In genomic region chr1:41819069-41819468, GRCh38 we compare ENCODE assay signal across 35 cellular contexts.
"Had no signal": no experiment of that assay in that cellular context is flagged by ENCODE, and none has a peak within 500 bp of the region (broad histone marks: within the 10 kb centered on the region; RNA-seq: fewer than 3 reads in every experiment).

No MANE protein-coding gene starts in this region.

- H3K9me3 Mint-ChIP-seq: activated B cell treated with CpG ODN at 0.5 μM for 24 hours; activated CD4-positive, alpha-beta T cell treated with anti-CD3 and anti-CD28 coated beads, Interleukin-2, amount 10 ng/mL, durations not matched to agents 24 days and 14 days; activated naive CD8-positive, alpha-beta T cell treated with anti-CD3 and anti-CD28 coated beads, Interleukin-2, amount 10 ng/mL, durations not matched to agents 7 days and 5 days; activated T-cell treated with anti-CD3 and anti-CD28 coated beads, Interleukin-2, amount 50 U/mL, for 4 hours; activated T-helper 1 cell treated with anti-CD3 and anti-CD28 coated beads, Interleukin-12 subunit alpha, Interleukin-12 subunit beta, Interleukin-2, Interleukin-4 antibody, amounts not matched to agents 30 ng/mL and 10 ng/mL and 1 ng/mL, durations not matched to agents 14 hours and 24 hours and 36 hours had no signal

- H3K4me2 ChIP-seq: PC-9 had no signal

- H3K27me3 Mint-ChIP-seq: activated B cell treated with CpG ODN at 0.5 μM for 24 hours had no signal

- H3K27me3 ChIP-seq: adrenal gland, body of pancreas, breast epithelium had no signal

- ATAC-seq: activated T-cell treated with anti-CD3 and anti-CD28 coated beads, Interleukin-2, amount 50 U/mL, for 4 hours; body of pancreas; Right ventricle myocardium inferior had no signal

- H3K4me3 Mint-ChIP-seq: activated B cell treated with CpG ODN at 0.5 μM for 24 hours; activated CD4-positive, alpha-beta T cell treated with anti-CD3 and anti-CD28 coated beads, Interleukin-2, amount 10 ng/mL, durations not matched to agents 24 days and 14 days; activated naive CD8-positive, alpha-beta T cell treated with anti-CD3 and anti-CD28 coated beads, Interleukin-2, amount 10 ng/mL, durations not matched to agents 7 days and 5 days; activated T-cell treated with anti-CD3 and anti-CD28 coated beads, Interleukin-2, amount 50 U/mL, for 4 hours; activated T-helper 1 cell treated with anti-CD3 and anti-CD28 coated beads, Interleukin-12 subunit alpha, Interleukin-12 subunit beta, Interleukin-2, Interleukin-4 antibody, amounts not matched to agents 30 ng/mL and 10 ng/mL and 1 ng/mL, durations not matched to agents 14 hours and 24 hours and 36 hours had no signal

- H3K27ac Mint-ChIP-seq: activated B cell treated with CpG ODN at 0.5 μM for 24 hours; activated CD4-positive, alpha-beta T cell treated with anti-CD3 and anti-CD28 coated beads, Interleukin-2, amount 10 ng/mL, durations not matched to agents 24 days and 14 days; activated naive CD8-positive, alpha-beta T cell treated with anti-CD3 and anti-CD28 coated beads, Interleukin-2, amount 10 ng/mL, durations not matched to agents 7 days and 5 days; activated T-helper 1 cell treated with anti-CD3 and anti-CD28 coated beads, Interleukin-12 subunit alpha, Interleukin-12 subunit beta, Interleukin-2, Interleukin-4 antibody, amounts not matched to agents 30 ng/mL and 10 ng/mL and 1 ng/mL, durations not matched to agents 14 hours and 24 hours and 36 hours had no signal

- FAIRE-seq: astrocyte, RCC 7860 had no signal

- H3K36me3 ChIP-seq: adrenal gland, breast epithelium, MG63 had no signal

- H2AFZ ChIP-seq: PC-9 had no signal

- H3K4me3 ChIP-seq: adrenal gland, body of pancreas, breast epithelium, MG63, PC-9 had no signal

- H3K9me3 ChIP-seq: adrenal gland, body of pancreas, breast epithelium, MG63 had no signal

- DNase-seq: activated B cell treated with CpG ODN at 0.5 μM for 24 hours; activated CD4-positive, alpha-beta T cell treated with anti-CD3 and anti-CD28 coated beads, Interleukin-2, amount 10 ng/mL, durations not matched to agents 24 days and 14 days; activated CD4-positive, alpha-beta T cell treated with anti-CD3 and anti-CD28 coated beads, Interleukin-2, amount 50 U/mL, for 4 hours; activated CD8-positive, alpha-beta memory T cell treated with anti-CD3 and anti-CD28 coated beads, Interleukin-2, amount 50 U/mL, for 4 hours; activated effector memory CD4-positive, alpha-beta T cell treated with Interleukin-2 at 50 U/mL for 16 hours; activated naive CD4-positive, alpha-beta T cell treated with anti-CD3 and anti-CD28 coated beads, Interleukin-2, amount 50 U/mL, for 16 hours; activated naive CD8-positive, alpha-beta T cell treated with anti-CD3 and anti-CD28 coated beads, Interleukin-2, amount 10 ng/mL, durations not matched to agents 7 days and 5 days; activated T-cell treated with anti-CD3 and anti-CD28 coated beads for 4 hours; activated T-cell treated with anti-CD3 and anti-CD28 coated beads, Interleukin-2, amount 50 U/mL, for 4 hours; adrenal gland; body of pancreas; cerebellar nuclear complex; Kasumi-1; KBM-7; MG63; MV-4-11; NCI-H1092; NCI-H1417; NCI-H146; NCI-H187; NCI-H2107; NCI-H2171; NCI-H510A; NCI-H526; NCI-H748 treated with DMSO at 0.1 percent for 48 hours; PC-9; SW 1271; T-helper 9 cell had no signal

- H3K36me3 Mint-ChIP-seq: activated naive CD8-positive, alpha-beta T cell treated with anti-CD3 and anti-CD28 coated beads, Interleukin-2, amount 10 ng/mL, durations not matched to agents 7 days and 5 days had no signal

- H3K27ac ChIP-seq: adrenal gland, body of pancreas, breast epithelium, PC-9, RWPE1, VCaP had no signal
